ENCODE assay signal across 12 cellular contexts in the genomic region with DNA sequence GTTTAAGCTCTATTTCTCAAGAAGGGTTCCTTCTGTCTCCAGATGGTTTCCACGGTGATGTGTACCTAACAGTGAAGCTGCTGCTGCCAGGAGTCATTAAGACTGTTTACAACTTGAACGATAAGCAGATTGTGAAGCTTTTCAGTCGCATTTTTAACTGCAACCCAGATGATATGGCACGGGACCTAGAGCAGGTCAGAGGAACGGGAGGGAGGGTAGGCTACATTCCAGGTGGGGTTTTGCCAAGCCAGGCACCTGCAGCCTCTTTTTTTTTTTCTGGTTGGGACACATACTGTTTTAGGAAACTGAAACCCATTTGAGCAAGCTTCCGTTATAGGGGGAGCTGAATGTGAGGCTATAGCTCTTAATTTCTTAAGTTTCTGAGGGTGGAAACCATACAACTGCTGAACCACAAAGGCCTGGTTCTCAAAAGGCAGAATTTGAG. TPM values are rescaled to one million over a fixed set of nuclear protein-coding genes. Genes with fewer than 3 reads are reported as not detected.
DNase-seq lines count a peak whose midpoint lies in the region; ATAC-seq and TF ChIP-seq lines count a peak whose summit lies in the region.
"Had no signal": no experiment of that assay in that cellular context is flagged by ENCODE, and none has a peak within 500 bp of the region (broad histone marks: within the 10 kb centered on the region; RNA-seq: fewer than 3 reads in every experiment).

No MANE protein-coding gene starts in this region.

- intact Hi-C loops in activated CD8-positive, alpha-beta T cell treated with anti-CD3 and anti-CD28 coated beads for 36 hours (cut with micrococcal nuclease), result no loop called here
- intact Hi-C loops in natural killer cell (cut with micrococcal nuclease), result no loop called here
- intact Hi-C loops in vagina (cut with DNase I), result no loop called here

- H3K9me3 Mint-ChIP-seq in CD8-positive, alpha-beta memory T cell, result no peaks in the 10 kb centered on the region
- H3K9me3 Mint-ChIP-seq in activated CD8-positive, alpha-beta T cell treated with anti-CD3 and anti-CD28 coated beads for 36 hours, result no peaks in the 10 kb centered on the region
- H3K9me3 Mint-ChIP-seq in natural killer cell, result no peaks in the 10 kb centered on the region
- H3K9me3 Mint-ChIP-seq: activated T-cell treated with anti-CD3 and anti-CD28 coated beads, Interleukin-2, amount 50 U/mL, for 72 hours had no signal

- CTCF ChIA-PET in CD8-positive, alpha-beta memory T cell (lab: Charles Lee), result interaction anchor here (1.0 to 1.6 kb wide), 5 partner anchors 10 to 128 kb away, joined by 3 to 5 read pairs (median 3); no protein-coding TSS in a partner anchor
- CTCF ChIA-PET in activated CD8-positive, alpha-beta T cell treated with anti-CD3 and anti-CD28 coated beads for 36 hours (lab: Charles Lee), result interaction anchor here (0.9 to 2.3 kb wide), 8 partner anchors 8 to 128 kb away, joined by 3 to 19 read pairs (median 4); a partner anchor contains a TSS

- no peaks in the 10 kb centered on the region for H3K27me3 Mint-ChIP-seq in CD8-positive, alpha-beta memory T cell
- no peaks in the 10 kb centered on the region for H3K27me3 Mint-ChIP-seq in activated CD8-positive, alpha-beta T cell treated with anti-CD3 and anti-CD28 coated beads for 36 hours
- no peaks in the 10 kb centered on the region for H3K27me3 Mint-ChIP-seq in natural killer cell (ENCODE audit: low read depth in 2 of 2)

- H3K27ac Mint-ChIP-seq in CD8-positive, alpha-beta memory T cell, result peak overlapping the region in 7 of 8 donors; percentile 0 to 76 (median 43)
- peak overlapping the region; percentile 62 for H3K27ac Mint-ChIP-seq in activated CD8-positive, alpha-beta T cell treated with anti-CD3 and anti-CD28 coated beads for 36 hours
- peak overlapping the region in 1 of 2 donors; percentile 69 for H3K27ac Mint-ChIP-seq in natural killer cell
- H3K27ac Mint-ChIP-seq: activated T-cell treated with anti-CD3 and anti-CD28 coated beads, Interleukin-2, amount 50 U/mL, for 72 hours had no signal

- no peak for DNase-seq in CD8-positive, alpha-beta memory T cell
- peak; percentile 37 to 49 for DNase-seq in Kasumi-1 (lab: John Stamatoyannopoulos, UW)
- DNase-seq in activated CD8-positive, alpha-beta T cell treated with anti-CD3 and anti-CD28 coated beads for 36 hours, result no peak
- DNase-seq in natural killer cell, result no peak
- DNase-seq in NCI-H187 treated with DMSO at 0.1 percent for 48 hours (lab: John Stamatoyannopoulos, UW), result no peak
- DNase-seq in vagina (ENCODE audit: extremely low spot score in 2 of 2), result no peak
- DNase-seq: activated T-cell treated with anti-CD3 and anti-CD28 coated beads, Interleukin-2, amount 50 U/mL, for 72 hours; effector CD8-positive, alpha-beta T cell; glutamatergic neuron; NCI-H524 had no signal

- POLR2A ChIA-PET in CD8-positive, alpha-beta memory T cell (lab: Charles Lee), result interaction anchor here (0.6 to 1.3 kb wide), 2 partner anchors 10 to 224 kb away, joined by 4 to 5 read pairs; no protein-coding TSS in a partner anchor
- POLR2A ChIA-PET in activated CD8-positive, alpha-beta T cell treated with anti-CD3 and anti-CD28 coated beads for 36 hours (lab: Charles Lee), result interaction anchor here (1.1 to 2.9 kb wide), 8 partner anchors 9 to 128 kb away, joined by 3 to 22 read pairs (median 4); a partner anchor contains a TSS

- no peak overlapping the region for H3K4me3 ChIP-seq in CD8-positive, alpha-beta memory T cell (ENCODE audit: low read length)
- H3K4me3 ChIP-seq in vagina, result no peak overlapping the region

- H3K4me1 ChIP-seq in CD8-positive, alpha-beta memory T cell (ENCODE audit: insufficient read depth, low read length), result no peaks in the 10 kb centered on the region
- no peaks in the 10 kb centered on the region for H3K4me1 ChIP-seq in vagina

- no peak for ATAC-seq in activated CD8-positive, alpha-beta T cell treated with anti-CD3 and anti-CD28 coated beads for 36 hours
- ATAC-seq in natural killer cell, result peak in 1 of 3 donors; percentile 52
- ATAC-seq in HG02763 (IDR thresholded peaks at IDR 0.05; ENCODE audit: unreplicated experiment), result no peak
- ATAC-seq in GM21360 (IDR thresholded peaks at IDR 0.05; ENCODE audit: unreplicated experiment), result no peak
- ATAC-seq: activated T-cell treated with anti-CD3 and anti-CD28 coated beads, Interleukin-2, amount 50 U/mL, for 72 hours had no signal

- TF ChIP-seq POLR2A in vagina (IDR thresholded peaks at IDR 0.05), result no peak

- no peak for TF ChIP-seq CTCF in activated CD8-positive, alpha-beta T cell treated with anti-CD3 and anti-CD28 coated beads for 36 hours (IDR thresholded peaks at IDR 0.05)
- no peak for TF ChIP-seq CTCF in natural killer cell (IDR thresholded peaks at IDR 0.05)
- no peak for TF ChIP-seq CTCF in vagina (IDR thresholded peaks at IDR 0.05)

- H3K4me3 Mint-ChIP-seq in CD8-positive, alpha-beta memory T cell, result peak overlapping the region in 5 of 7 donors; percentile 5 to 77 (median 43)
- H3K4me3 Mint-ChIP-seq in activated CD8-positive, alpha-beta T cell treated with anti-CD3 and anti-CD28 coated beads for 36 hours, result no peak overlapping the region
- peak overlapping the region; percentile 6 for H3K4me3 Mint-ChIP-seq in natural killer cell
- H3K4me3 Mint-ChIP-seq: activated T-cell treated with anti-CD3 and anti-CD28 coated beads, Interleukin-2, amount 50 U/mL, for 72 hours had no signal

- no peak overlapping the region for H3K27ac ChIP-seq in CD8-positive, alpha-beta memory T cell (ENCODE audit: low read depth, low read length)
- no peak overlapping the region for H3K27ac ChIP-seq in vagina

- peaks cover 5 to 40% (median 15%) of the 10 kb centered on the region in 3 donors for H3K4me1 Mint-ChIP-seq in CD8-positive, alpha-beta memory T cell
- H3K4me1 Mint-ChIP-seq in activated CD8-positive, alpha-beta T cell treated with anti-CD3 and anti-CD28 coated beads for 36 hours (ENCODE audit: low read depth), result peaks cover 3% of the 10 kb centered on the region
- H3K4me1 Mint-ChIP-seq in natural killer cell, result peaks cover 8 to 16% of the 10 kb centered on the region in 2 donors

- H3K9me3 ChIP-seq in CD8-positive, alpha-beta memory T cell (ENCODE audit: low read length), result no peaks in the 10 kb centered on the region
- H3K9me3 ChIP-seq in vagina, result no peaks in the 10 kb centered on the region

- H3K36me3 Mint-ChIP-seq in CD8-positive, alpha-beta memory T cell, result peaks cover 9 to 93% (median 20%) of the 10 kb centered on the region in 3 donors
- H3K36me3 Mint-ChIP-seq in activated CD8-positive, alpha-beta T cell treated with anti-CD3 and anti-CD28 coated beads for 36 hours (ENCODE audit: low read depth), result peaks cover 48% of the 10 kb centered on the region
- no peaks in the 10 kb centered on the region for H3K36me3 Mint-ChIP-seq in natural killer cell

- H3K36me3 ChIP-seq in CD8-positive, alpha-beta memory T cell (ENCODE audit: insufficient read depth, low read length), result peaks cover 33% of the 10 kb centered on the region
- H3K36me3 ChIP-seq in vagina, result peaks cover 0 to 65% of the 10 kb centered on the region in 2 donors

- H3K27me3 ChIP-seq in CD8-positive, alpha-beta memory T cell (ENCODE audit: insufficient read depth, low read length, poor library complexity, severe bottlenecking), result no peaks in the 10 kb centered on the region
- H3K27me3 ChIP-seq in vagina, result no peaks in the 10 kb centered on the region

RNA-seq across cellular contexts. Expression of a gene that starts 10.6 kb away (rescaled TPM):
- total RNA-seq in CD8-positive, alpha-beta memory T cell, result 10 to 100 TPM; 48.7 to 50.9 TPM
- 14.7 TPM for polyA plus RNA-seq in CD8-positive, alpha-beta memory T cell
- 10 to 100 TPM; 44.1 to 50.4 TPM for total RNA-seq in activated CD8-positive, alpha-beta T cell treated with anti-CD3 and anti-CD28 coated beads for 36 hours
- total RNA-seq in natural killer cell, result 10 to 100 TPM; 70.2 to 83.7 (median 72.0) TPM
- 30.0 TPM for total RNA-seq in vagina

RNA-seq across cellular contexts. Expression of a gene that starts 29.6 kb away (rescaled TPM):
- 10 to 100 TPM; 22.7 to 26.7 TPM for total RNA-seq in CD8-positive, alpha-beta memory T cell
- polyA plus RNA-seq in CD8-positive, alpha-beta memory T cell, result 25.2 TPM
- total RNA-seq in activated CD8-positive, alpha-beta T cell treated with anti-CD3 and anti-CD28 coated beads for 36 hours, result 10 to 100 TPM; 18.8 to 22.5 TPM
- total RNA-seq in natural killer cell, result 10 to 100 TPM; 33.2 to 44.4 (median 34.3) TPM
- total RNA-seq in vagina, result 7.6 TPM

RNA-seq across cellular contexts. Expression of a gene that starts 29.7 kb away (rescaled TPM):
- 1 to 10 TPM in 1 of 2 experiments, under 1 TPM in 1; 0.90 to 1.8 TPM for total RNA-seq in CD8-positive, alpha-beta memory T cell
- polyA plus RNA-seq in CD8-positive, alpha-beta memory T cell, result 0.74 TPM
- 1 to 10 TPM; 1.4 to 1.8 TPM for total RNA-seq in activated CD8-positive, alpha-beta T cell treated with anti-CD3 and anti-CD28 coated beads for 36 hours
- total RNA-seq in natural killer cell, result 1 to 10 TPM; 4.1 to 4.7 (median 4.3) TPM
- 1.7 TPM for total RNA-seq in vagina

Comparison
In these comparisons a context has a peak if more than half of its experiments do, and no peak if none do; other contexts are left out.
1. DNase-seq: peak in Kasumi-1 (2 of 2); none in CD8-positive, alpha-beta memory T cell (0 of 5), activated CD8-positive, alpha-beta T cell treated with anti-CD3 and anti-CD28 coated beads for 36 hours (single experiment), natural killer cell (single experiment), NCI-H187 treated with DMSO at 0.1 percent for 48 hours (single experiment) and vagina (0 of 2).